Comparison of ENCODE assay signal across 1 cellular context in genomic region chr17:74987418-74987908, GRCh38.
A peak's percentile ranks its signal among the peaks of the same experiment; 100 is the strongest.
TF ChIP-seq lines count a peak whose summit lies in the region.

TSS of gene CDR2L (plus strand) at chr17:74987632. CDS start at chr17:74988044, 412 bp downstream.

TF ChIP-seq in H1, 55 proteins besides CTCF, POLR2A, EP300 and RAD21:
- TF ChIP-seq KDM5A (IDR thresholded peaks at IDR 0.05; ENCODE audit: low read length) (no peak), MAFK (IDR thresholded peaks at IDR 0.05; ENCODE audit: low read depth, low read length) (no peak), TAF7 (optimal IDR thresholded peaks at IDR 0.05; ENCODE audit: borderline replicate concordance, low read depth, low read length) (peak; percentile 37), TBP (IDR thresholded peaks at IDR 0.05; ENCODE audit: low read depth, low read length) (peak; percentile 39; the same call in 1 of the 2 replicates), ASH2L (IDR thresholded peaks at IDR 0.05; ENCODE audit: low read length) (no peak), RBBP5 (IDR thresholded peaks at IDR 0.05; ENCODE audit: borderline replicate concordance, low read depth, low read length) (peak; percentile 33; the same call in 1 of the 2 replicates), EGR1 (IDR thresholded peaks at IDR 0.05; ENCODE audit: borderline replicate concordance, low read depth, low read length) (no peak), FOSL1 (IDR thresholded peaks at IDR 0.05; ENCODE audit: insufficient read depth, low read depth, low read length) (no peak), SP1 (IDR thresholded peaks at IDR 0.05; ENCODE audit: low read depth, low read length) (peak; percentile 75; the same call in 1 of the 2 replicates), POLR2AphosphoS5 (IDR thresholded peaks at IDR 0.05; ENCODE audit: low read depth, low read length) (peak; percentile 63), PHF8 (conservative IDR thresholded peaks at IDR 0.05; ENCODE audit: low read depth, low read length) (peak; percentile 82), TAF1 (IDR thresholded peaks at IDR 0.05; ENCODE audit: low read depth, low read length) (peak; percentile 86)
